23 cellular contexts compared by ENCODE assay signal in genomic region chr3:100560426-100560825, GRCh38. TPM values are rescaled to one million over a fixed set of nuclear protein-coding genes. Genes with fewer than 3 reads are reported as not detected.
DNase-seq lines count a peak whose midpoint lies in the region; ATAC-seq and TF ChIP-seq lines count a peak whose summit lies in the region.
"Had no signal": no experiment of that assay in that cellular context is flagged by ENCODE, and none has a peak within 500 bp of the region (broad histone marks: within the 10 kb centered on the region; RNA-seq: fewer than 3 reads in every experiment).

No MANE protein-coding gene starts in this region.

- peak overlapping the region; percentile 2 for H3K27ac ChIP-seq in foreskin keratinocyte
- H3K27ac ChIP-seq: BLaER1 had no signal

- CTCF ChIA-PET in activated CD8-positive, alpha-beta T cell treated with anti-CD3 and anti-CD28 coated beads, Interleukin-2, amount 10 ng/mL, durations not matched to agents 7 days and 5 days (lab: Charles Lee): no interaction called here

- no peak for ATAC-seq in foreskin keratinocyte
- no peak for ATAC-seq in activated CD8-positive, alpha-beta T cell treated with anti-CD3 and anti-CD28 coated beads, Interleukin-2, amount 10 ng/mL, durations not matched to agents 7 days and 5 days

- peaks cover 34% of the 10 kb centered on the region for H3K4me1 ChIP-seq in foreskin keratinocyte
- H3K4me1 ChIP-seq: BLaER1, Caco-2 had no signal

- no peaks in the 10 kb centered on the region for H3K27me3 Mint-ChIP-seq in nephron progenitor cell (ENCODE audit: low read depth, poor library complexity)
- peaks cover 3% of the 10 kb centered on the region for H3K27me3 Mint-ChIP-seq in activated CD8-positive, alpha-beta T cell treated with anti-CD3 and anti-CD28 coated beads, Interleukin-2, amount 10 ng/mL, durations not matched to agents 7 days and 5 days (ENCODE audit: low read depth)
- H3K27me3 Mint-ChIP-seq: CD4-positive, alpha-beta T cell had no signal

- H3K27me3 ChIP-seq in foreskin keratinocyte: no peaks in the 10 kb centered on the region
- H3K27me3 ChIP-seq: BLaER1 had no signal

- no peak for TF ChIP-seq CTCF in foreskin keratinocyte (conservative IDR thresholded peaks at IDR 0.05)
- TF ChIP-seq CTCF in nephron progenitor cell (IDR thresholded peaks at IDR 0.05): no peak

- POLR2A ChIA-PET in activated CD8-positive, alpha-beta T cell treated with anti-CD3 and anti-CD28 coated beads, Interleukin-2, amount 10 ng/mL, durations not matched to agents 7 days and 5 days (lab: Charles Lee): no interaction called here

- DNase-seq in Daoy (ENCODE audit: low read depth) (peak; percentile 43), LHCN-M2 (ENCODE audit: low read depth) (peak; percentile 20), foreskin keratinocyte (no peak), nephron progenitor cell (no peak), DMS153 treated with DMSO at 0.1 percent for 48 hours (lab: John Stamatoyannopoulos, UW; ENCODE audit: unreplicated experiment) (no peak), NCI-H1417 (lab: John Stamatoyannopoulos, UW) (no peak)
- no peak for DNase-seq in activated CD4-positive, CD25-positive, alpha-beta regulatory T cell treated with anti-CD3 and anti-CD28 coated beads, Interleukin-2, amount 50 U/mL, for 72 hours
- no peak for DNase-seq in activated CD8-positive, alpha-beta T cell treated with anti-CD3 and anti-CD28 coated beads, Interleukin-2, amount 10 ng/mL, durations not matched to agents 7 days and 5 days
- DNase-seq: Caco-2; CD4-positive, alpha-beta T cell; DMS 273 treated with DMSO at 0.1 percent for 48 hours; DND-41; H7; HFFc6; KBM-7; NCI-H1105; NCI-H2029 treated with DMSO at 0.1 percent for 48 hours; NCI-H226; NCI-H524; NCI-H774; NK-92 treated with Interleukin-12 subunit alpha and Interleukin-12 subunit beta, amount 100 ng/mL, for 24 hours; SIG-M5 had no signal

- no peaks in the 10 kb centered on the region for H3K4me1 Mint-ChIP-seq in nephron progenitor cell
- no peaks in the 10 kb centered on the region for H3K4me1 Mint-ChIP-seq in activated CD8-positive, alpha-beta T cell treated with anti-CD3 and anti-CD28 coated beads, Interleukin-2, amount 10 ng/mL, durations not matched to agents 7 days and 5 days (ENCODE audit: low read depth)

- peaks cover 5% of the 10 kb centered on the region for H3K36me3 Mint-ChIP-seq in nephron progenitor cell (ENCODE audit: low read depth)
- no peaks in the 10 kb centered on the region for H3K36me3 Mint-ChIP-seq in activated CD8-positive, alpha-beta T cell treated with anti-CD3 and anti-CD28 coated beads, Interleukin-2, amount 10 ng/mL, durations not matched to agents 7 days and 5 days (ENCODE audit: low read depth)

- no peaks in the 10 kb centered on the region for H3K9me3 Mint-ChIP-seq in nephron progenitor cell
- H3K9me3 Mint-ChIP-seq in activated CD8-positive, alpha-beta T cell treated with anti-CD3 and anti-CD28 coated beads, Interleukin-2, amount 10 ng/mL, durations not matched to agents 7 days and 5 days (ENCODE audit: insufficient read depth): no peaks in the 10 kb centered on the region
- H3K9me3 Mint-ChIP-seq: CD4-positive, alpha-beta T cell; HFFc6 had no signal

- H3K27ac Mint-ChIP-seq in nephron progenitor cell: peak overlapping the region; percentile 34
- H3K27ac Mint-ChIP-seq in activated CD8-positive, alpha-beta T cell treated with anti-CD3 and anti-CD28 coated beads, Interleukin-2, amount 10 ng/mL, durations not matched to agents 7 days and 5 days: no peak overlapping the region
- H3K27ac Mint-ChIP-seq: CD4-positive, alpha-beta T cell; HFFc6 had no signal

- H3K4me3 Mint-ChIP-seq in nephron progenitor cell: no peak overlapping the region
- no peak overlapping the region for H3K4me3 Mint-ChIP-seq in activated CD8-positive, alpha-beta T cell treated with anti-CD3 and anti-CD28 coated beads, Interleukin-2, amount 10 ng/mL, durations not matched to agents 7 days and 5 days
- H3K4me3 Mint-ChIP-seq: CD4-positive, alpha-beta T cell; HFFc6 had no signal

RNA-seq across cellular contexts. Expression of gene ADGRG7, which starts 49.0 kb away (rescaled TPM):
- total RNA-seq in Daoy (2014; rRNA removed; shearing (Covaris generic)): not detected in 2 replicates
- total RNA-seq in LHCN-M2 (2014; rRNA removed) (not detected in 2 replicates), foreskin keratinocyte (not detected in 2 replicates)
- polyA plus RNA-seq in LHCN-M2 (2012): not detected
- polyA plus RNA-seq in foreskin keratinocyte: not detected in 2 replicates
- 10 to 100 TPM; 26.5 to 27.0 TPM for total RNA-seq in activated CD8-positive, alpha-beta T cell treated with anti-CD3 and anti-CD28 coated beads, Interleukin-2, amount 10 ng/mL, durations not matched to agents 7 days and 5 days
- total RNA-seq: CD4-positive, alpha-beta T cell; H7; HFFc6 had no signal

Comparison
In these comparisons a context has a peak if more than half of its experiments do, and no peak if none do; other contexts are left out.
1. DNase-seq: peak in Daoy (single experiment) and LHCN-M2 (single experiment); none in foreskin keratinocyte (0 of 2), nephron progenitor cell (single experiment), activated CD4-positive, CD25-positive, alpha-beta regulatory T cell treated with anti-CD3 and anti-CD28 coated beads, Interleukin-2, amount 50 U/mL, for 72 hours (single experiment), activated CD8-positive, alpha-beta T cell treated with anti-CD3 and anti-CD28 coated beads, Interleukin-2, amount 10 ng/mL, durations not matched to agents 7 days and 5 days (single experiment), DMS153 treated with DMSO at 0.1 percent for 48 hours (single experiment) and NCI-H1417 (0 of 3).
2. RNA of gene ADGRG7, which starts 49.0 kb away (total RNA-seq): 26.5 to 27.0 TPM in activated CD8-positive, alpha-beta T cell treated with anti-CD3 and anti-CD28 coated beads, Interleukin-2, amount 10 ng/mL, durations not matched to agents 7 days and 5 days; not detected in Daoy, not detected in LHCN-M2 and not detected in foreskin keratinocyte; every median in the first group is over 10 times any median in the second.